Comparison of ENCODE assay signal across 9 cellular contexts in genomic region chr2:65722028-65722427, GRCh38.
DNase-seq lines count a peak whose midpoint lies in the region; ATAC-seq and TF ChIP-seq lines count a peak whose summit lies in the region.
"Had no signal": no experiment of that assay in that cellular context is flagged by ENCODE, and none has a peak within 500 bp of the region (broad histone marks: within the 10 kb centered on the region; RNA-seq: fewer than 3 reads in every experiment).

No MANE protein-coding gene starts in this region.

- no peak overlapping the region for H3K27ac ChIP-seq in lower lobe of right lung
- H3K27ac ChIP-seq: SJCRH30 had no signal

- no peak overlapping the region for H3K27ac Mint-ChIP-seq in effector memory CD8-positive, alpha-beta T cell

- H3K4me1 ChIP-seq in lower lobe of right lung = no peaks in the 10 kb centered on the region
- H3K4me1 ChIP-seq: SJCRH30 had no signal

- peaks cover 5 to 26% of the 10 kb centered on the region in 2 donors for H3K27me3 Mint-ChIP-seq in effector memory CD8-positive, alpha-beta T cell

- no peak overlapping the region for H3K4me3 Mint-ChIP-seq in effector memory CD8-positive, alpha-beta T cell

- intact Hi-C loops in lower lobe of right lung (cut with DNase I) = no loop called here

- H3K4me3 ChIP-seq in lower lobe of right lung = no peak overlapping the region
- H3K4me3 ChIP-seq: SJCRH30 had no signal

- peak; percentile 23 for TF ChIP-seq CTCF in lower lobe of right lung (IDR thresholded peaks at IDR 0.05)

- H3K36me3 ChIP-seq in lower lobe of right lung = no peaks in the 10 kb centered on the region
- H3K36me3 ChIP-seq: SJCRH30 had no signal

- H3K4me1 Mint-ChIP-seq in effector memory CD8-positive, alpha-beta T cell (ENCODE audit: low read depth in 2 of 2) = no peaks in the 10 kb centered on the region

- no peaks in the 10 kb centered on the region for H3K9me3 ChIP-seq in lower lobe of right lung
- H3K9me3 ChIP-seq: SJCRH30 had no signal

- H3K36me3 Mint-ChIP-seq in effector memory CD8-positive, alpha-beta T cell (ENCODE audit: insufficient read depth) = no peaks in the 10 kb centered on the region

- H3K27me3 ChIP-seq in lower lobe of right lung (ENCODE audit: low read depth) = no peaks in the 10 kb centered on the region
- H3K27me3 ChIP-seq: SJCRH30 had no signal

- in situ Hi-C loops in ACHN (cut with HindIII; ENCODE audit: low pct_ligation_motif_present, low pct_unique_long_range_greater_than_20kb, low sequenced_read_pairs) = no loop called here

- H3K9me3 Mint-ChIP-seq in effector memory CD8-positive, alpha-beta T cell = no peaks in the 10 kb centered on the region

- ATAC-seq in lower lobe of right lung = peak; percentile 45 to 50
- no peak for ATAC-seq in effector memory CD8-positive, alpha-beta T cell (replicated peaks)

- DNase-seq in ACHN (peak; percentile 12), HuH-7 (ENCODE audit: low spot score) (peak; percentile 30), cerebellar cortex (ENCODE audit: low spot score) (peak; percentile 58), lower lobe of right lung (no peak), amniotic stem cell (lab: John Stamatoyannopoulos, UW) (no peak)
- DNase-seq in central memory CD4-positive, alpha-beta T cell = no peak
- DNase-seq in activated CD4-positive, CD25-positive, alpha-beta regulatory T cell (lab: John Stamatoyannopoulos, UW) = no peak
- DNase-seq in effector memory CD8-positive, alpha-beta T cell = no peak

Comparison
In these comparisons a context has a peak if more than half of its experiments do, and no peak if none do; other contexts are left out.
1. DNase-seq: peak in ACHN (single experiment), HuH-7 (single experiment) and cerebellar cortex (single experiment); none in lower lobe of right lung (single experiment), central memory CD4-positive, alpha-beta T cell (single experiment), amniotic stem cell (single experiment), activated CD4-positive, CD25-positive, alpha-beta regulatory T cell (0 of 4) and effector memory CD8-positive, alpha-beta T cell (0 of 3).